In genomic region chr16:85825326-85825725, GRCh38 we compare ENCODE assay signal across 19 cellular contexts. TPM values are rescaled to one million over a fixed set of nuclear protein-coding genes. Genes with fewer than 3 reads are reported as not detected.
A peak's percentile ranks its signal among the peaks of the same experiment; 100 is the strongest.
DNase-seq lines count a peak whose midpoint lies in the region; ATAC-seq and TF ChIP-seq lines count a peak whose summit lies in the region.
"Had no signal": no experiment of that assay in that cellular context is flagged by ENCODE, and none has a peak within 500 bp of the region (broad histone marks: within the 10 kb centered on the region; RNA-seq: fewer than 3 reads in every experiment).

No MANE protein-coding gene starts in this region.

- H3K27ac ChIP-seq in A673 (ENCODE audit: low read depth, low read length, poor library complexity, severe bottlenecking) (no peak overlapping the region), PC-3 (ENCODE audit: low read length) (no peak overlapping the region)
- H3K27ac ChIP-seq: dorsolateral prefrontal cortex, upper lobe of right lung had no signal

- no peaks in the 10 kb centered on the region for H3K36me3 Mint-ChIP-seq in activated CD8-positive, alpha-beta T cell treated with anti-CD3 and anti-CD28 coated beads, Interleukin-2, amount 10 ng/mL, durations not matched to agents 7 days and 5 days (ENCODE audit: low read depth)

- H3K9me2 ChIP-seq in PC-3 (replicated peaks; ENCODE audit: low read length): no peaks in the 10 kb centered on the region

- H3K4me1 Mint-ChIP-seq in activated CD8-positive, alpha-beta T cell treated with anti-CD3 and anti-CD28 coated beads, Interleukin-2, amount 10 ng/mL, durations not matched to agents 7 days and 5 days (ENCODE audit: low read depth): peaks cover 16% of the 10 kb centered on the region

- no peak overlapping the region for H2AFZ ChIP-seq in PC-3 (ENCODE audit: low read length)

- DNase-seq in A673 (ENCODE audit: low spot score) (no peak), PC-3 (no peak), iPS-NIHi11 (ENCODE audit: low spot score) (peak; percentile 72), erythroblast (lab: John Stamatoyannopoulos, UW) (no peak)
- DNase-seq in activated CD8-positive, alpha-beta T cell treated with anti-CD3 and anti-CD28 coated beads, Interleukin-2, amount 10 ng/mL, durations not matched to agents 7 days and 5 days: no peak
- DNase-seq: ACHN; activated CD4-positive, CD25-positive, alpha-beta regulatory T cell; CD4-positive, alpha-beta T cell; HCEC 1CT; NCI-H1436 treated with DMSO at 0.1 percent for 48 hours; NCI-H2227 treated with DMSO at 0.1 percent for 48 hours; stimulated activated CD4-positive, alpha-beta T cell treated with anti-CD3 and anti-CD28 coated beads, Interleukin-15, amount 100 ng/mL, for 24 hours had no signal

- H3K27me3 ChIP-seq in A673 (replicated peaks; ENCODE audit: insufficient read depth, low read depth, low read length, poor library complexity): peaks cover 28% of the 10 kb centered on the region
- H3K27me3 ChIP-seq in PC-3 (ENCODE audit: low read length): peaks cover 48% of the 10 kb centered on the region
- H3K27me3 ChIP-seq: upper lobe of right lung had no signal

- no peaks in the 10 kb centered on the region for H3K9me3 ChIP-seq in A673 (ENCODE audit: low read depth, low read length, poor library complexity, severe bottlenecking)
- no peaks in the 10 kb centered on the region for H3K9me3 ChIP-seq in PC-3 (ENCODE audit: low read length)
- H3K9me3 ChIP-seq: upper lobe of right lung had no signal

- intact Hi-C loops in A673 (cut with micrococcal nuclease; ENCODE audit: unreplicated experiment): no loop called here
- intact Hi-C loops in PC-3 (cut with micrococcal nuclease): loop anchor here (10.0 kb wide), 1 partner anchor 69 kb away; the partner anchor contains the start of gene IRF8

- CTCF ChIA-PET in A673 (lab: Charles Lee) (no interaction called here), PC-3 (lab: Charles Lee) (no interaction called here)
- CTCF ChIA-PET in activated CD8-positive, alpha-beta T cell treated with anti-CD3 and anti-CD28 coated beads, Interleukin-2, amount 10 ng/mL, durations not matched to agents 7 days and 5 days (lab: Charles Lee): no interaction called here

- no peak overlapping the region for H3K9ac ChIP-seq in PC-3 (ENCODE audit: low read length)

- no peaks in the 10 kb centered on the region for H4K20me1 ChIP-seq in PC-3 (ENCODE audit: low read length)

- no peak overlapping the region for H3K4me3 Mint-ChIP-seq in activated CD8-positive, alpha-beta T cell treated with anti-CD3 and anti-CD28 coated beads, Interleukin-2, amount 10 ng/mL, durations not matched to agents 7 days and 5 days
- H3K4me3 Mint-ChIP-seq: activated T-helper 17 cell treated with anti-CD3 and anti-CD28 coated beads, Interleukin-2, amount 50 U/mL, for 72 hours; CD4-positive, alpha-beta T cell; stimulated activated naive CD8-positive, alpha-beta T cell treated with anti-CD3 and anti-CD28 coated beads, Interleukin-15, Interleukin-2, amounts not matched to agents 100 ng/mL and 50 ng/mL, for 24 hours had no signal

- TF ChIP-seq CTCF in A673 (conservative IDR thresholded peaks at IDR 0.05; ENCODE audit: low read depth, low read length): 0 out of 2 replicates have a peak, but pooled peaks have one; percentile 22
- peak; percentile 37; the same call in 1 of the 2 replicates for TF ChIP-seq CTCF in GM12874 (IDR thresholded peaks at IDR 0.05; ENCODE audit: insufficient read depth, low read depth, low read length)
- TF ChIP-seq CTCF in PC-3 (conservative IDR thresholded peaks at IDR 0.05; ENCODE audit: low read depth, low read length): peak; percentile 23; the same call in 1 of the 2 replicates

- H3K9me3 Mint-ChIP-seq in activated CD8-positive, alpha-beta T cell treated with anti-CD3 and anti-CD28 coated beads, Interleukin-2, amount 10 ng/mL, durations not matched to agents 7 days and 5 days (ENCODE audit: insufficient read depth): no peaks in the 10 kb centered on the region
- H3K9me3 Mint-ChIP-seq: activated T-helper 17 cell treated with anti-CD3 and anti-CD28 coated beads, Interleukin-2, amount 50 U/mL, for 72 hours; CD4-positive, alpha-beta T cell; stimulated activated naive CD8-positive, alpha-beta T cell treated with anti-CD3 and anti-CD28 coated beads, Interleukin-15, Interleukin-2, amounts not matched to agents 100 ng/mL and 50 ng/mL, for 24 hours had no signal

- ATAC-seq in PC-3 (no peak), HG02981 (IDR thresholded peaks at IDR 0.05; ENCODE audit: unreplicated experiment) (no peak), GM21515 (IDR thresholded peaks at IDR 0.05; ENCODE audit: unreplicated experiment) (no peak)
- no peak for ATAC-seq in activated CD8-positive, alpha-beta T cell treated with anti-CD3 and anti-CD28 coated beads, Interleukin-2, amount 10 ng/mL, durations not matched to agents 7 days and 5 days
- ATAC-seq: activated T-helper 17 cell treated with anti-CD3 and anti-CD28 coated beads, Interleukin-2, amount 50 U/mL, for 72 hours had no signal

- no peaks in the 10 kb centered on the region for H3F3A ChIP-seq in PC-3 (ENCODE audit: low read length, unreplicated experiment)

- H3K4me1 ChIP-seq in A673 (ENCODE audit: insufficient read depth, low read length, poor library complexity, severe bottlenecking): no peaks in the 10 kb centered on the region
- H3K4me1 ChIP-seq in PC-3 (ENCODE audit: insufficient read depth, low read length): no peaks in the 10 kb centered on the region
- H3K4me1 ChIP-seq: upper lobe of right lung had no signal

- TF ChIP-seq POLR2A in erythroblast (IDR thresholded peaks at IDR 0.05; ENCODE audit: low read length): no peak

- H3K79me2 ChIP-seq in PC-3 (ENCODE audit: low read length): no peaks in the 10 kb centered on the region

- BruUV-seq in A673 (replicated peaks; lab: Mats Ljungman, UMichigan): no TSS peak
- no TSS peak for BruUV-seq in PC-3 (replicated peaks; lab: Mats Ljungman, UMichigan)

- peaks cover 17% of the 10 kb centered on the region for H3K27me3 Mint-ChIP-seq in activated CD8-positive, alpha-beta T cell treated with anti-CD3 and anti-CD28 coated beads, Interleukin-2, amount 10 ng/mL, durations not matched to agents 7 days and 5 days (ENCODE audit: low read depth)

- no peaks in the 10 kb centered on the region for H3K36me3 ChIP-seq in A673 (ENCODE audit: insufficient read depth, low read length, poor library complexity, severe bottlenecking)
- no peaks in the 10 kb centered on the region for H3K36me3 ChIP-seq in PC-3 (ENCODE audit: low read depth, low read length)
- H3K36me3 ChIP-seq: upper lobe of right lung had no signal

- H3K4me2 ChIP-seq in PC-3 (ENCODE audit: low read length): no peak overlapping the region

- H3K27ac Mint-ChIP-seq in activated CD8-positive, alpha-beta T cell treated with anti-CD3 and anti-CD28 coated beads, Interleukin-2, amount 10 ng/mL, durations not matched to agents 7 days and 5 days: no peak overlapping the region
- H3K27ac Mint-ChIP-seq: activated T-helper 17 cell treated with anti-CD3 and anti-CD28 coated beads, Interleukin-2, amount 50 U/mL, for 72 hours; CD4-positive, alpha-beta T cell; stimulated activated naive CD8-positive, alpha-beta T cell treated with anti-CD3 and anti-CD28 coated beads, Interleukin-15, Interleukin-2, amounts not matched to agents 100 ng/mL and 50 ng/mL, for 24 hours had no signal

- POLR2A ChIA-PET in A673 (lab: Charles Lee; ENCODE audit: low non-redundant PET): no interaction called here
- POLR2A ChIA-PET in PC-3 (lab: Charles Lee; ENCODE audit: unreplicated experiment): no interaction called here
- POLR2A ChIA-PET in activated CD8-positive, alpha-beta T cell treated with anti-CD3 and anti-CD28 coated beads, Interleukin-2, amount 10 ng/mL, durations not matched to agents 7 days and 5 days (lab: Charles Lee): no interaction called here

- H3K4me3 ChIP-seq in A673 (ENCODE audit: low read depth, low read length, poor library complexity, severe bottlenecking) (no peak overlapping the region), PC-3 (ENCODE audit: low read length) (no peak overlapping the region)
- H3K4me3 ChIP-seq: dorsolateral prefrontal cortex, upper lobe of right lung had no signal

RNA-seq across cellular contexts. Expression of gene COX4I1, which starts 25.8 kb away (rescaled TPM):
- 554 and 575 TPM in 2 replicates for total RNA-seq in A673 (2021)
- total RNA-seq in PC-3 (2014; rRNA removed): 539 and 598 TPM in 2 replicates
- total RNA-seq in activated CD8-positive, alpha-beta T cell treated with anti-CD3 and anti-CD28 coated beads, Interleukin-2, amount 10 ng/mL, durations not matched to agents 7 days and 5 days: 100 to 1,000 TPM; 505 to 520 TPM

RNA-seq across cellular contexts. Expression of gene EMC8, which starts 26.0 kb away (rescaled TPM):
- total RNA-seq in A673 (2021) (53.1 and 62.7 TPM in 2 replicates), PC-3 (2014; rRNA removed) (42.6 and 46.1 TPM in 2 replicates)
- 10 to 100 TPM; 33.3 to 43.0 TPM for total RNA-seq in activated CD8-positive, alpha-beta T cell treated with anti-CD3 and anti-CD28 coated beads, Interleukin-2, amount 10 ng/mL, durations not matched to agents 7 days and 5 days
